In the genomic region with DNA sequence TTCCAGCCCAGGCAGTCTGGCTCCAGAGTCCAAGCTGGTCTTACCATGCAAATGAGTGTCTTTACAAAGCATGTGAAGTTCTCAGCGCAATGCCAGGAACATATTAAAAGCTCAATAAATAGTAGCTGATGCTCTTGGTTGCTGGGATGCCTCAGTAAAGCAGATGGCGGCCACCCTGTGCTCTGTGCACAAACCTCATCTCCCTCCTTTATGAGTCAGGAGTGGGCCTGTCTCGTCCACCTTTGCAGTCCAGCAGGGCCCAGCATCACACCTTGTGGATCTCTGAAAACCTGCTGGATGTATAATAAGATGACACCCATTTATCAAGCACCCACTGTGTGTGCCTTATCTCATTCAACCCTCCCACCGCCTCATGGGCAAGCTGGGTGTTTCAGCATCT, we compare ENCODE assay signal across 14 cellular contexts. TPM values are rescaled to one million over a fixed set of nuclear protein-coding genes. Genes with fewer than 3 reads are reported as not detected.
DNase-seq lines count a peak whose midpoint lies in the region; ATAC-seq and TF ChIP-seq lines count a peak whose summit lies in the region.
"Had no signal": no experiment of that assay in that cellular context is flagged by ENCODE, and none has a peak within 500 bp of the region (broad histone marks: within the 10 kb centered on the region; RNA-seq: fewer than 3 reads in every experiment).

No MANE protein-coding gene starts in this region.

- no CpG with 5 or more reads among the region's 4 CpGs for WGBS in trophoblast cell (ENCODE audit: extremely low coverage, insufficient coverage, insufficient read length)

- H2BK120ac ChIP-seq in trophoblast cell (ENCODE audit: insufficient read depth, low read length, poor library complexity): no peak overlapping the region

- peaks cover 1% of the 10 kb centered on the region for H3K79me2 ChIP-seq in trophoblast cell (ENCODE audit: control insufficient read depth, insufficient read depth, low read length, poor library complexity)

- H4K8ac ChIP-seq in trophoblast cell (ENCODE audit: low read depth, low read length): no peak overlapping the region

- H3K4ac ChIP-seq in trophoblast cell (ENCODE audit: low read depth, low read length): no peak overlapping the region

- peak overlapping the region; percentile 7 for H3K9ac ChIP-seq in trophoblast cell (ENCODE audit: low read length)

- no peak overlapping the region for H2BK5ac ChIP-seq in trophoblast cell (ENCODE audit: low read depth, low read length, poor library complexity)

- H3K4me1 ChIP-seq in RWPE2 (ENCODE audit: insufficient read depth, poor library complexity, severe bottlenecking) (no peaks in the 10 kb centered on the region), trophoblast cell (ENCODE audit: control insufficient read depth in 1 of 2, insufficient read depth in 2 of 2, low read length in 2 of 2) (peaks cover 8 to 13% of the 10 kb centered on the region in 2 experiments)

- H3K36me3 ChIP-seq in RWPE2 (ENCODE audit: low read depth) (no peaks in the 10 kb centered on the region), trophoblast cell (ENCODE audit: control insufficient read depth in 1 of 2, insufficient read depth in 2 of 2, low read length in 2 of 2) (no peaks in the 10 kb centered on the region)

- TF ChIP-seq CTCF in RWPE2 (IDR thresholded peaks at IDR 0.05; ENCODE audit: poor library complexity, severe bottlenecking): no peak

- H3K9me3 ChIP-seq in RWPE2 (ENCODE audit: severe bottlenecking) (no peaks in the 10 kb centered on the region), trophoblast cell (ENCODE audit: insufficient read depth, low read depth, low read length) (no peaks in the 10 kb centered on the region)

- H3K18ac ChIP-seq in trophoblast cell (ENCODE audit: low read length): no peak overlapping the region

- no peak overlapping the region for H3K23ac ChIP-seq in trophoblast cell (ENCODE audit: low read length)

- no peak overlapping the region for H2AK5ac ChIP-seq in trophoblast cell (ENCODE audit: low read length)

- peaks cover 2% of the 10 kb centered on the region for H3K79me1 ChIP-seq in trophoblast cell (ENCODE audit: low read length)

- DNase-seq in RWPE2 (ENCODE audit: low spot score) (peak; percentile 39), trophoblast cell (no peak), GOT3 (lab: John Stamatoyannopoulos, UW) (no peak)
- DNase-seq: Calu3; CD4-positive, alpha-beta T cell; DMS153; DMS79 treated with DMSO at 0.1 percent for 48 hours; EL; H9 had no signal

- H3K27ac ChIP-seq in RWPE2 (ENCODE audit: poor library complexity, severe bottlenecking) (no peak overlapping the region), cingulate gyrus (ENCODE audit: low read depth, low read length) (peak overlapping the region; percentile 23), trophoblast cell (ENCODE audit: low read depth, low read length) (no peak overlapping the region), temporal lobe (ENCODE audit: low read depth, low read length) (peak overlapping the region; percentile 7)

- H3K4me3 ChIP-seq in RWPE2 (ENCODE audit: severe bottlenecking) (no peak overlapping the region), trophoblast cell (ENCODE audit: low read depth, low read length) (no peak overlapping the region)
- H3K4me3 ChIP-seq: GM23338 had no signal

- no peak overlapping the region for H3K4me2 ChIP-seq in trophoblast cell (ENCODE audit: low read length)
- H3K4me2 ChIP-seq: GM23338 had no signal

- H2BK12ac ChIP-seq in trophoblast cell (ENCODE audit: low read length): no peak overlapping the region

- no peak overlapping the region for H2AFZ ChIP-seq in trophoblast cell (ENCODE audit: insufficient read depth, low read length, poor library complexity)
- H2AFZ ChIP-seq: GM23338 had no signal

- H4K91ac ChIP-seq in trophoblast cell (ENCODE audit: low read depth, low read length): no peak overlapping the region

- no peak for ATAC-seq in RWPE2 (ENCODE audit: low read depth)
- no peak for ATAC-seq in GM21447 (IDR thresholded peaks at IDR 0.05; ENCODE audit: unreplicated experiment)
- ATAC-seq in GM21360 (IDR thresholded peaks at IDR 0.05; ENCODE audit: unreplicated experiment): no peak

- H3K14ac ChIP-seq in trophoblast cell (ENCODE audit: low read length): no peak overlapping the region

- H3K27me3 ChIP-seq in RWPE2 (ENCODE audit: insufficient read depth, poor library complexity, severe bottlenecking) (no peaks in the 10 kb centered on the region), trophoblast cell (ENCODE audit: insufficient read depth, low read length) (no peaks in the 10 kb centered on the region)

- no peak overlapping the region for H4K12ac ChIP-seq in trophoblast cell (ENCODE audit: low read depth, low read length)

RNA-seq across cellular contexts. Expression of a gene that starts 42.7 kb away (rescaled TPM):
- polyA plus RNA-seq in trophoblast cell (2013): 4.7 and 5.0 TPM in 2 replicates
- 9.8 TPM for total RNA-seq in temporal lobe

Comparison
In these comparisons a context has a peak if more than half of its experiments do, and no peak if none do; other contexts are left out.
1. H3K27ac ChIP-seq: peak in cingulate gyrus (single experiment) and temporal lobe (single experiment); none in RWPE2 (single experiment) and trophoblast cell (single experiment).